9 cellular contexts compared by ENCODE assay signal in the genomic region with DNA sequence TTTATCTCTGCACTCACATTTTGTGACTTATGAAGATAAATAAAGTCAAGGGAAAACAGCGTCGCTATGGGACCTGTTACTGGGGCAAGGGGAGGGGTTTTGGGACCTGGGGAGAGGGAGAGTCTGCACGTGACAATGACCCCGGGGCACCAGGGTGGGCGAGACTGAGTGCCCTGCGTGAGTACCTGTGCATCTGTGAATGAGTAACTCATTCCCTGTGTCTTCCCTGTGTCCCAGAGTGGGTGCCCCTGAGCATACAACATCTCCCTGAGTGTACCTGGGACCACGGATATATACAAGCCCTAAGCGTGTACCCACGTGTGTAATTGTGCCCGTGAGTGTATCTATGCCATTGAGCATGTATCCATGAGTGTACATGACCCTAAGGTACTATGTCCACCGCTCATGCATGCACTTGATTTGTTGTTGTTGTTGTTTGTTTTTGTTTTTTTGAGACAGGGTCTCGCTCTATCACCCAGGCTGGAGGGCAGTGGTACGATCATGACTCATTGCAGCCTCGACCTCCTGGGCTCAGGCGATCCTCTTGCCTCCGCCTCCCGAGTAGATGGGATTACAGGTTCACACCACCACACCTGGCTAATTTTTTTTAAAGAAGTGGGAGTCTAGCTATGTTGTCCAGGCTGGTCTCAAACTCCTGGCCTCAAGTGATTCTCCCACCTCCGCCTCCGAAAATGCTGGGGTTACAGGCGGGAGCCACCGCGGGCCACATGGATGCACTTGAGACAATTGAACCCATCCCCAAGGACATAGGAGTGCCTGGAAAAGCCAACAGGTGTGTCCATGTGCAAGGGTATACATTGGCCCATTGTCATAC. TPM values are rescaled to one million over a fixed set of nuclear protein-coding genes. Genes with fewer than 3 reads are reported as not detected.
DNase-seq lines count a peak whose midpoint lies in the region; ATAC-seq, FAIRE-seq and TF ChIP-seq lines count a peak whose summit lies in the region.
"Had no signal": no experiment of that assay in that cellular context is flagged by ENCODE, and none has a peak within 500 bp of the region (broad histone marks: within the 10 kb centered on the region; RNA-seq: fewer than 3 reads in every experiment).

No MANE protein-coding gene starts in this region.

- H3K4me2 ChIP-seq in astrocyte (ENCODE audit: low read length), result peak overlapping the region; percentile 98

- H3K27me3 ChIP-seq in left ventricle myocardium inferior (ENCODE audit: low read depth) (peaks cover 44% of the 10 kb centered on the region), astrocyte (ENCODE audit: insufficient read depth, low read length) (peaks cover 5% of the 10 kb centered on the region), uterus (no peaks in the 10 kb centered on the region)

- FAIRE-seq in astrocyte (lab: Jason Lieb, UNC), result no peak

- H3K4me1 Mint-ChIP-seq in astrocyte (ENCODE audit: low read depth, unreplicated experiment), result no peaks in the 10 kb centered on the region
- peaks cover 44% of the 10 kb centered on the region for H3K4me1 Mint-ChIP-seq in memory B cell

- peaks cover 21% of the 10 kb centered on the region for H3K4me1 ChIP-seq in left ventricle myocardium inferior
- H3K4me1 ChIP-seq in astrocyte (ENCODE audit: insufficient read depth, low read length), result peaks cover 8% of the 10 kb centered on the region
- peaks cover 0 to 10% of the 10 kb centered on the region in 2 donors for H3K4me1 ChIP-seq in uterus

- H3K9me3 ChIP-seq in left ventricle myocardium inferior (replicated peaks) (no peaks in the 10 kb centered on the region), astrocyte (ENCODE audit: insufficient read depth, low read depth, low read length) (no peaks in the 10 kb centered on the region), uterus (no peaks in the 10 kb centered on the region)

- peaks cover 23% of the 10 kb centered on the region for H4K20me1 ChIP-seq in astrocyte (ENCODE audit: insufficient read depth, low read length)

- no peak overlapping the region for H3K27ac ChIP-seq in left ventricle myocardium inferior (replicated peaks)
- no peak overlapping the region for H3K27ac ChIP-seq in astrocyte (ENCODE audit: low read depth, low read length)
- peak overlapping the region in 1 of 2 donors; percentile 90 for H3K27ac ChIP-seq in uterus

- intact Hi-C loops in left ventricle myocardium inferior (cut with micrococcal nuclease), result no loop called here
- intact Hi-C loops in cardiac septum (cut with DNase I), result loop anchor here (2.0 to 5.0 kb wide), 2 partner anchors 27 to 113 kb away; no protein-coding TSS in a partner anchor
- intact Hi-C loops in uterus (cut with DNase I; ENCODE audit: low total_unique reads), result no loop called here

- H3K27ac Mint-ChIP-seq in astrocyte (ENCODE audit: unreplicated experiment) (peak overlapping the region; percentile 66), memory B cell (peak overlapping the region; percentile 87)

- TF ChIP-seq CTCF in left ventricle myocardium inferior (IDR thresholded peaks at IDR 0.05; ENCODE audit: borderline replicate concordance) (no peak), astrocyte (IDR thresholded peaks at IDR 0.05; ENCODE audit: insufficient read depth, low read depth, low read length) (no peak), uterus (IDR thresholded peaks at IDR 0.05) (no peak), GM10266 (IDR thresholded peaks at IDR 0.05; ENCODE audit: control insufficient read depth, insufficient read depth, low read depth, missing control alignments) (no peak)

- H2AFZ ChIP-seq in astrocyte (ENCODE audit: low read depth, low read length), result peak overlapping the region; percentile 92

- H3K27me3 Mint-ChIP-seq in astrocyte (ENCODE audit: low read depth, unreplicated experiment), result peaks cover 35% of the 10 kb centered on the region
- H3K27me3 Mint-ChIP-seq in memory B cell, result peaks cover 17% of the 10 kb centered on the region

- no peak for ATAC-seq in memory B cell (ENCODE audit: low read depth)

- H3K4me3 Mint-ChIP-seq in astrocyte (ENCODE audit: unreplicated experiment) (peak overlapping the region; percentile 80), memory B cell (peak overlapping the region; percentile 97)

- H3K9ac ChIP-seq in astrocyte (ENCODE audit: low read length), result no peak overlapping the region

- H3K36me3 Mint-ChIP-seq in astrocyte (ENCODE audit: low read depth, unreplicated experiment) (peaks cover 1% of the 10 kb centered on the region), memory B cell (peaks cover 9% of the 10 kb centered on the region)

- no peak for TF ChIP-seq POLR2A in uterus (IDR thresholded peaks at IDR 0.05)

- H3K79me2 ChIP-seq in astrocyte (ENCODE audit: insufficient read depth, low read length), result peaks cover 13% of the 10 kb centered on the region

- H3K9me3 Mint-ChIP-seq in astrocyte (ENCODE audit: unreplicated experiment), result no peaks in the 10 kb centered on the region
- H3K9me3 Mint-ChIP-seq in memory B cell, result no peaks in the 10 kb centered on the region

- no peak for DNase-seq in left ventricle myocardium inferior
- DNase-seq in cardiac septum (ENCODE audit: low spot score), result no peak
- no peak for DNase-seq in astrocyte (ENCODE audit: low read depth)
- DNase-seq in memory B cell (ENCODE audit: low spot score in 2 of 2), result no peak
- no peak for DNase-seq in uterus
- DNase-seq in NCI-H1694 (lab: John Stamatoyannopoulos, UW), result no peak
- no peak for DNase-seq in activated gamma-delta T cell treated with Interleukin-2 at 50 U/mL for 16 hours
- DNase-seq in GM10266 (ENCODE audit: extremely low spot score), result no peak

- H3K4me3 ChIP-seq in left ventricle myocardium inferior (peak overlapping the region; percentile 97), astrocyte (ENCODE audit: insufficient read depth, low read depth, low read length) (peak overlapping the region; percentile 87), uterus (peak overlapping the region; percentile 96 to 99)

- H3K36me3 ChIP-seq in left ventricle myocardium inferior (peaks cover 19% of the 10 kb centered on the region), astrocyte (ENCODE audit: insufficient read depth, low read length) (no peaks in the 10 kb centered on the region), uterus (no peaks in the 10 kb centered on the region)

RNA-seq across cellular contexts. Expression of gene TRAPPC5, which starts 0.6 kb away (rescaled TPM):
- 116 TPM for total RNA-seq in left ventricle myocardium inferior
- 77.0 TPM for total RNA-seq in cardiac septum
- total RNA-seq in astrocyte, result 110 and 121 TPM in 2 replicates
- total RNA-seq in uterus, result 100 to 1,000 TPM in 1 of 4 donors, 10 to 100 TPM in 3; 12.4 to 156 (median 41.0) TPM

RNA-seq across cellular contexts. Expression of gene MCEMP1, which starts 3.1 kb away (rescaled TPM):
- total RNA-seq in left ventricle myocardium inferior (0.60 TPM), cardiac septum (0.54 TPM), astrocyte (not detected in 2 replicates), uterus (under 1 TPM in 1 of 4 donors, not detected in 3; 0.67 TPM)

RNA-seq across cellular contexts. Expression of gene RETN, which starts 11.1 kb away (rescaled TPM):
- total RNA-seq in left ventricle myocardium inferior (0.99 TPM), cardiac septum (0.75 TPM), astrocyte (not detected in 2 replicates), uterus (not detected)

RNA-seq across cellular contexts. Expression of gene FCER2, which starts 21.9 kb away (rescaled TPM):
- 0.30 TPM for total RNA-seq in left ventricle myocardium inferior
- not detected for total RNA-seq in cardiac septum
- total RNA-seq in astrocyte, result not detected in 2 replicates
- total RNA-seq in uterus, result under 1 TPM in 1 of 4 donors, not detected in 3; 0.28 TPM
- total RNA-seq: right cardiac atrium had no signal

RNA-seq across cellular contexts. Expression of gene STXBP2, which starts 43.1 kb away (rescaled TPM):
- total RNA-seq in left ventricle myocardium inferior (4.5 TPM), cardiac septum (4.0 TPM), astrocyte (48.6 and 49.6 TPM in 2 replicates), uterus (10 to 100 TPM in 1 of 4 donors, 1 to 10 TPM in 2, not detected in 1; 2.4 to 10.3 (median 8.2) TPM)
